Comparison of ENCODE assay signal across 28 cellular contexts in genomic region chr2:32379352-32379751, GRCh38. TPM values are rescaled to one million over a fixed set of nuclear protein-coding genes. Genes with fewer than 3 reads are reported as not detected.
DNase-seq lines count a peak whose midpoint lies in the region; ATAC-seq, FAIRE-seq and TF ChIP-seq lines count a peak whose summit lies in the region.
"Had no signal": no experiment of that assay in that cellular context is flagged by ENCODE, and none has a peak within 500 bp of the region (broad histone marks: within the 10 kb centered on the region; RNA-seq: fewer than 3 reads in every experiment).

No MANE protein-coding gene starts in this region.

- H3K4me3 ChIP-seq in mesenchymal stem cell (ENCODE audit: insufficient read depth in 1 of 2, low read depth in 1 of 2, low read length in 2 of 2) = no peak overlapping the region
- no peak overlapping the region for H3K4me3 ChIP-seq in small intestine (ENCODE audit: low read depth in 1 of 2, low read length in 2 of 2)
- H3K4me3 ChIP-seq: adrenal gland, body of pancreas, lung had no signal

- peak overlapping the region; percentile 43 for H3K9ac ChIP-seq in mesenchymal stem cell (ENCODE audit: low read length)

- POLR2A ChIA-PET in activated CD8-positive, alpha-beta T cell treated with anti-CD3 and anti-CD28 coated beads for 36 hours (lab: Charles Lee) = interaction anchor here (0.8 to 1.0 kb wide), 2 partner anchors 11 to 340 kb away, joined by 3 to 4 read pairs; partner anchors contain the start of gene DPY30
- POLR2A ChIA-PET in activated CD8-positive, alpha-beta T cell treated with anti-CD3 and anti-CD28 coated beads, Interleukin-2, amount 10 ng/mL, durations not matched to agents 7 days and 5 days (lab: Charles Lee) = interaction anchor here (0.6 to 1.0 kb wide), 2 partner anchors 147 to 231 kb away, joined by 3 to 6 read pairs; no protein-coding TSS in a partner anchor
- POLR2A ChIA-PET in RWPE1 (lab: Yijun Ruan, JAX; ENCODE audit: low non-redundant PET) = no interaction called here

- H2BK15ac ChIP-seq in mesenchymal stem cell (ENCODE audit: low read depth, poor library complexity, severe bottlenecking) = no peak overlapping the region

- no peak overlapping the region for H4K91ac ChIP-seq in mesenchymal stem cell (ENCODE audit: low read length)

- no peak overlapping the region for H3K14ac ChIP-seq in mesenchymal stem cell (ENCODE audit: low read length in 2 of 2)

- H3K36me3 ChIP-seq in mesenchymal stem cell (ENCODE audit: control insufficient read depth in 1 of 2, insufficient read depth in 2 of 2, low read depth in 1 of 2, low read length in 2 of 2) (peaks cover 15 to 37% of the 10 kb centered on the region in 2 experiments), small intestine (ENCODE audit: control insufficient read depth in 2 of 2, insufficient read depth in 2 of 2, low read length in 2 of 2) (peaks cover 2 to 4% of the 10 kb centered on the region in 2 donors)

- ATAC-seq in activated CD8-positive, alpha-beta T cell treated with anti-CD3 and anti-CD28 coated beads for 36 hours = no peak
- ATAC-seq in activated CD8-positive, alpha-beta T cell treated with anti-CD3 and anti-CD28 coated beads, Interleukin-2, amount 10 ng/mL, durations not matched to agents 7 days and 5 days = no peak
- ATAC-seq: activated CD4-positive, alpha-beta T cell treated with anti-CD3 and anti-CD28 coated beads for 36 hours; body of pancreas had no signal

- no peak overlapping the region for H3K23ac ChIP-seq in mesenchymal stem cell (ENCODE audit: low read length in 2 of 2)

- H3K36me3 Mint-ChIP-seq in activated CD8-positive, alpha-beta T cell treated with anti-CD3 and anti-CD28 coated beads for 36 hours (ENCODE audit: low read depth) = peaks cover 18% of the 10 kb centered on the region
- H3K36me3 Mint-ChIP-seq in activated CD8-positive, alpha-beta T cell treated with anti-CD3 and anti-CD28 coated beads, Interleukin-2, amount 10 ng/mL, durations not matched to agents 7 days and 5 days (ENCODE audit: low read depth) = peaks cover 29% of the 10 kb centered on the region
- peaks cover 8% of the 10 kb centered on the region for H3K36me3 Mint-ChIP-seq in chondrocyte (ENCODE audit: low read depth)

- no peak overlapping the region for H2BK120ac ChIP-seq in mesenchymal stem cell (ENCODE audit: low read depth, low read length)

- H3K18ac ChIP-seq in mesenchymal stem cell (ENCODE audit: low read depth in 1 of 2, low read length in 2 of 2) = no peak overlapping the region

- H2AK5ac ChIP-seq in mesenchymal stem cell (ENCODE audit: low read length, severe bottlenecking) = no peak overlapping the region

- H3K9me3 ChIP-seq in mesenchymal stem cell (ENCODE audit: control insufficient read depth, low read length) (no peaks in the 10 kb centered on the region), small intestine (ENCODE audit: control insufficient read depth, low read depth) (no peaks in the 10 kb centered on the region)
- H3K9me3 ChIP-seq: adrenal gland, body of pancreas had no signal

- TF ChIP-seq CTCF in activated CD8-positive, alpha-beta T cell treated with anti-CD3 and anti-CD28 coated beads for 36 hours (IDR thresholded peaks at IDR 0.05) = no peak
- TF ChIP-seq CTCF in chondrocyte (IDR thresholded peaks at IDR 0.05) (no peak), RWPE1 (conservative IDR thresholded peaks at IDR 0.05; ENCODE audit: low read depth) (no peak)

- H2AFZ ChIP-seq in mesenchymal stem cell (ENCODE audit: low read depth, low read length) = no peak overlapping the region

- H2BK5ac ChIP-seq in mesenchymal stem cell (ENCODE audit: low read depth, low read length, poor library complexity, severe bottlenecking) = no peak overlapping the region

- peaks cover 28% of the 10 kb centered on the region for H3K4me1 Mint-ChIP-seq in activated CD8-positive, alpha-beta T cell treated with anti-CD3 and anti-CD28 coated beads for 36 hours (ENCODE audit: low read depth)
- H3K4me1 Mint-ChIP-seq in activated CD8-positive, alpha-beta T cell treated with anti-CD3 and anti-CD28 coated beads, Interleukin-2, amount 10 ng/mL, durations not matched to agents 7 days and 5 days (ENCODE audit: low read depth) = peaks cover 15% of the 10 kb centered on the region
- peaks cover 37% of the 10 kb centered on the region for H3K4me1 Mint-ChIP-seq in chondrocyte (ENCODE audit: low read depth)

- H3K79me1 ChIP-seq in mesenchymal stem cell (replicated peaks; ENCODE audit: low read length, poor library complexity, severe bottlenecking) = peaks cover 8% of the 10 kb centered on the region

- CTCF ChIA-PET in activated CD8-positive, alpha-beta T cell treated with anti-CD3 and anti-CD28 coated beads for 36 hours (lab: Charles Lee) = interaction anchor here (0.9 kb wide), 1 partner anchor 14 kb away, joined by 3 read pairs; no protein-coding TSS in a partner anchor
- CTCF ChIA-PET in activated CD8-positive, alpha-beta T cell treated with anti-CD3 and anti-CD28 coated beads, Interleukin-2, amount 10 ng/mL, durations not matched to agents 7 days and 5 days (lab: Charles Lee) = interaction anchor here (1.3 kb wide), 1 partner anchor 9 kb away, joined by 6 read pairs; no protein-coding TSS in a partner anchor
- CTCF ChIA-PET in RWPE1 (lab: Yijun Ruan, JAX) = interaction anchor here (0.9 kb wide), 1 partner anchor 8 kb away, joined by 3 read pairs; no protein-coding TSS in a partner anchor

- H3K27ac ChIP-seq in mesenchymal stem cell (ENCODE audit: low read length, poor library complexity, severe bottlenecking) = no peak overlapping the region
- no peak overlapping the region for H3K27ac ChIP-seq in small intestine (ENCODE audit: low read depth in 1 of 2, low read length in 1 of 2)
- no peak overlapping the region for H3K27ac ChIP-seq in RWPE1
- H3K27ac ChIP-seq: adrenal gland had no signal

- H3K4me1 ChIP-seq in mesenchymal stem cell (ENCODE audit: control insufficient read depth, insufficient read depth, low read depth, low read length) (peaks cover 2% of the 10 kb centered on the region), small intestine (ENCODE audit: control insufficient read depth in 2 of 2, insufficient read depth in 1 of 2, low read depth in 1 of 2, low read length in 1 of 2) (no peaks in the 10 kb centered on the region)

- peak overlapping the region; percentile 60 for H3K27ac Mint-ChIP-seq in activated CD8-positive, alpha-beta T cell treated with anti-CD3 and anti-CD28 coated beads for 36 hours
- H3K27ac Mint-ChIP-seq in activated CD8-positive, alpha-beta T cell treated with anti-CD3 and anti-CD28 coated beads, Interleukin-2, amount 10 ng/mL, durations not matched to agents 7 days and 5 days = no peak overlapping the region
- H3K27ac Mint-ChIP-seq in chondrocyte (ENCODE audit: unreplicated experiment) = peak overlapping the region; percentile 58
- H3K27ac Mint-ChIP-seq: activated CD4-positive, alpha-beta T cell treated with anti-CD3 and anti-CD28 coated beads for 36 hours; activated naive CD4-positive, alpha-beta T cell treated with anti-CD3 and anti-CD28 coated beads for 36 hours; H9; T-helper 1 cell treated with Interleukin-12 subunit alpha and Interleukin-12 subunit beta and Interleukin-4 antibody, amounts not matched to agents 30 μg/mL and 1 μg/mL, for 36 hours had no signal

- intact Hi-C loops in activated CD8-positive, alpha-beta T cell treated with anti-CD3 and anti-CD28 coated beads for 36 hours (cut with micrococcal nuclease) = no loop called here

- H4K8ac ChIP-seq in mesenchymal stem cell (ENCODE audit: low read length) = no peak overlapping the region

- H3K4ac ChIP-seq in mesenchymal stem cell (ENCODE audit: low read depth in 1 of 2, low read length in 2 of 2) = no peak overlapping the region

- no peak overlapping the region for H2BK12ac ChIP-seq in mesenchymal stem cell (ENCODE audit: low read length in 2 of 2)

- H3K27me3 Mint-ChIP-seq in activated CD8-positive, alpha-beta T cell treated with anti-CD3 and anti-CD28 coated beads for 36 hours = no peaks in the 10 kb centered on the region
- H3K27me3 Mint-ChIP-seq in activated CD8-positive, alpha-beta T cell treated with anti-CD3 and anti-CD28 coated beads, Interleukin-2, amount 10 ng/mL, durations not matched to agents 7 days and 5 days (ENCODE audit: low read depth) = no peaks in the 10 kb centered on the region
- H3K27me3 Mint-ChIP-seq in chondrocyte (ENCODE audit: low read depth) = no peaks in the 10 kb centered on the region
- H3K27me3 Mint-ChIP-seq: activated CD4-positive, alpha-beta T cell treated with anti-CD3 and anti-CD28 coated beads for 36 hours had no signal

- H3K27me3 ChIP-seq in mesenchymal stem cell (ENCODE audit: control insufficient read depth in 1 of 2, insufficient read depth in 1 of 2, low read length in 2 of 2) = no peaks in the 10 kb centered on the region
- no peaks in the 10 kb centered on the region for H3K27me3 ChIP-seq in small intestine (ENCODE audit: control insufficient read depth in 2 of 2, insufficient read depth in 2 of 2, low read length in 2 of 2)
- H3K27me3 ChIP-seq: adrenal gland, body of pancreas had no signal

- FAIRE-seq in small intestine (lab: Jason Lieb, UNC) = no peak

- no peaks in the 10 kb centered on the region for H3K9me3 Mint-ChIP-seq in activated CD8-positive, alpha-beta T cell treated with anti-CD3 and anti-CD28 coated beads for 36 hours
- no peaks in the 10 kb centered on the region for H3K9me3 Mint-ChIP-seq in activated CD8-positive, alpha-beta T cell treated with anti-CD3 and anti-CD28 coated beads, Interleukin-2, amount 10 ng/mL, durations not matched to agents 7 days and 5 days (ENCODE audit: insufficient read depth)
- no peaks in the 10 kb centered on the region for H3K9me3 Mint-ChIP-seq in chondrocyte (ENCODE audit: low read depth)
- H3K9me3 Mint-ChIP-seq: activated naive CD4-positive, alpha-beta T cell treated with anti-CD3 and anti-CD28 coated beads for 36 hours; H9; T-helper 1 cell treated with Interleukin-12 subunit alpha and Interleukin-12 subunit beta and Interleukin-4 antibody, amounts not matched to agents 30 μg/mL and 1 μg/mL, for 36 hours had no signal

- no peak overlapping the region for H3K4me2 ChIP-seq in mesenchymal stem cell (ENCODE audit: low read length, poor library complexity, severe bottlenecking)

- no peak for DNase-seq in activated CD8-positive, alpha-beta T cell treated with anti-CD3 and anti-CD28 coated beads for 36 hours
- no peak for DNase-seq in activated CD8-positive, alpha-beta T cell treated with anti-CD3 and anti-CD28 coated beads, Interleukin-2, amount 10 ng/mL, durations not matched to agents 7 days and 5 days
- DNase-seq in chondrocyte (ENCODE audit: low spot score) = no peak
- no peak for DNase-seq in mesenchymal stem cell
- peak; percentile 15 for DNase-seq in small intestine
- no peak for DNase-seq in effector CD4-positive, alpha-beta T cell
- DNase-seq in mucosa of gallbladder (ENCODE audit: low spot score) = no peak
- DNase-seq in RWPE1 (ENCODE audit: low spot score) = no peak
- DNase-seq: activated CD4-positive, alpha-beta T cell treated with anti-CD3 and anti-CD28 coated beads for 36 hours; activated naive CD4-positive, alpha-beta T cell treated with anti-CD3 and anti-CD28 coated beads for 36 hours; activated T-cell treated with anti-CD3 and anti-CD28 coated beads, Interleukin-2, amount 50 U/mL, for 48 hours; adrenal gland; body of pancreas; cerebellar nuclear complex; COR-L47; erythroblast; H9; head of caudate nucleus; kidney; NCI-H1092 treated with DMSO at 0.1 percent for 48 hours; NCI-H187 treated with DMSO at 0.1 percent for 48 hours; NCI-H526; occipital lobe; retina; SIG-M5; trophoblast cell had no signal

- H3K4me3 Mint-ChIP-seq in activated CD8-positive, alpha-beta T cell treated with anti-CD3 and anti-CD28 coated beads for 36 hours = no peak overlapping the region
- H3K4me3 Mint-ChIP-seq in activated CD8-positive, alpha-beta T cell treated with anti-CD3 and anti-CD28 coated beads, Interleukin-2, amount 10 ng/mL, durations not matched to agents 7 days and 5 days = no peak overlapping the region
- H3K4me3 Mint-ChIP-seq in chondrocyte (ENCODE audit: unreplicated experiment) = no peak overlapping the region
- H3K4me3 Mint-ChIP-seq: activated CD4-positive, alpha-beta T cell treated with anti-CD3 and anti-CD28 coated beads for 36 hours; activated naive CD4-positive, alpha-beta T cell treated with anti-CD3 and anti-CD28 coated beads for 36 hours; H9; T-helper 1 cell treated with Interleukin-12 subunit alpha and Interleukin-12 subunit beta and Interleukin-4 antibody, amounts not matched to agents 30 μg/mL and 1 μg/mL, for 36 hours had no signal

RNA-seq across cellular contexts. Expression of gene BIRC6, which starts 22.5 kb away (rescaled TPM):
- 10 to 100 TPM; 68.8 to 69.6 TPM for total RNA-seq in activated CD8-positive, alpha-beta T cell treated with anti-CD3 and anti-CD28 coated beads for 36 hours
- total RNA-seq in activated CD8-positive, alpha-beta T cell treated with anti-CD3 and anti-CD28 coated beads, Interleukin-2, amount 10 ng/mL, durations not matched to agents 7 days and 5 days = 100 to 1,000 TPM; 105 to 106 TPM
- total RNA-seq in chondrocyte (76.0 to 103 TPM (median 76.0 TPM) in 3 replicates), mucosa of gallbladder (85.8 TPM)
- polyA plus RNA-seq in mesenchymal stem cell (2013, experiment 1 of 2) = 13.8 TPM
- polyA plus RNA-seq in mesenchymal stem cell (2013, experiment 2 of 2) = 14.1 TPM
- polyA plus RNA-seq in small intestine = 10 to 100 TPM; 14.6 to 22.1 (median 19.1) TPM
